ENCODE assay signal across 1 cellular context in genomic region chr16:18804540-18804939, GRCh38.
A peak's percentile ranks its signal among the peaks of the same experiment; 100 is the strongest.
TF ChIP-seq lines count a peak whose summit lies in the region.

No MANE protein-coding gene starts in this region.

TF ChIP-seq in HepG2, 621 proteins besides CTCF, POLR2A, EP300 and RAD21:
- TF ChIP-seq ZNF121 (CRISPR knock-in tag; IDR thresholded peaks at IDR 0.05) (0 out of 2 replicates have a peak, but pooled peaks have one; percentile 37), MXD4 (CRISPR knock-in tag; IDR thresholded peaks at IDR 0.05) (no peak)
